In genomic region chr1:207214453-207214852, GRCh38 we compare ENCODE assay signal across 25 cellular contexts.
"Had no signal": no experiment of that assay in that cellular context is flagged by ENCODE, and none has a peak within 500 bp of the region (broad histone marks: within the 10 kb centered on the region; RNA-seq: fewer than 3 reads in every experiment).

No MANE protein-coding gene starts in this region.

- DNase-seq: colonic mucosa; cortex of kidney; dermis blood vessel endothelial cell; dorsolateral prefrontal cortex; effector CD4-positive, alpha-beta T cell; effector CD8-positive, alpha-beta T cell; effector memory CD4-positive, alpha-beta T cell; effector memory CD8-positive, alpha-beta T cell; endodermal cell; erythroblast; esophagus squamous epithelium; foreskin fibroblast; foreskin keratinocyte; foreskin melanocyte; gastrocnemius medialis; glutamatergic neuron; head of caudate nucleus; heart left ventricle; heart right ventricle had no signal

- H3K36me3 ChIP-seq: colonic mucosa, esophagus muscularis mucosa, esophagus squamous epithelium, gastrocnemius medialis, gastroesophageal sphincter, heart left ventricle, heart right ventricle had no signal

- FAIRE-seq: endothelial cell of umbilical vein had no signal

- ATAC-seq: effector memory CD8-positive, alpha-beta T cell; esophagus mucosa; foreskin keratinocyte; gastrocnemius medialis; gastroesophageal sphincter; heart left ventricle; heart right ventricle had no signal

- H3K4me1 ChIP-seq: colonic mucosa, esophagus muscularis mucosa, gastrocnemius medialis had no signal

- H3K4me3 ChIP-seq: colonic mucosa, coronary artery, dorsolateral prefrontal cortex, esophagus muscularis mucosa, esophagus squamous epithelium, gastrocnemius medialis, gastroesophageal sphincter, heart left ventricle, heart right ventricle had no signal

- H3K27me3 ChIP-seq: colonic mucosa, dorsolateral prefrontal cortex, esophagus muscularis mucosa, esophagus squamous epithelium, foreskin keratinocyte, gastrocnemius medialis, gastroesophageal sphincter, heart left ventricle, heart right ventricle had no signal

- H3K9me3 ChIP-seq: colonic mucosa, esophagus squamous epithelium had no signal

- H3K27ac ChIP-seq: colonic mucosa, coronary artery, dorsolateral prefrontal cortex, epithelial cell of prostate, esophagus muscularis mucosa, esophagus squamous epithelium, foreskin keratinocyte, gastrocnemius medialis, gastroesophageal sphincter, heart left ventricle, heart right ventricle had no signal
